In genomic region chr19:47511681-47512080, GRCh38 we compare ENCODE assay signal across 10 cellular contexts. TPM values are rescaled to one million over a fixed set of nuclear protein-coding genes. Genes with fewer than 3 reads are reported as not detected.
A peak's percentile ranks its signal among the peaks of the same experiment; 100 is the strongest.
DNase-seq lines count a peak whose midpoint lies in the region; ATAC-seq and TF ChIP-seq lines count a peak whose summit lies in the region.
"Had no signal": no experiment of that assay in that cellular context is flagged by ENCODE, and none has a peak within 500 bp of the region (broad histone marks: within the 10 kb centered on the region; RNA-seq: fewer than 3 reads in every experiment).

No MANE protein-coding gene starts in this region.

- H3K4me3 ChIP-seq in AG04450 (ENCODE audit: low read depth, low read length): no peak overlapping the region
- H3K4me3 ChIP-seq in NB4 (ENCODE audit: low read depth, low read length): no peak overlapping the region
- peak overlapping the region; percentile 59 to 99 for H3K4me3 ChIP-seq in duodenal mucosa (ENCODE audit: low read depth in 1 of 2, low read length in 2 of 2)

- peaks cover 5% of the 10 kb centered on the region for H3K27me3 Mint-ChIP-seq in nephron (ENCODE audit: low read depth)

- H3K36me3 ChIP-seq in duodenal mucosa (ENCODE audit: control insufficient read depth in 1 of 2, insufficient read depth in 2 of 2, low read length in 2 of 2): peaks cover 0 to 16% of the 10 kb centered on the region in 2 donors

- POLR2A ChIA-PET in AG04450 (lab: Yijun Ruan, JAX): no interaction called here

- no peak for ATAC-seq in GM18868 (IDR thresholded peaks at IDR 0.05; ENCODE audit: unreplicated experiment)

- peak overlapping the region; percentile 83 to 95 (median 89) for H3K27ac Mint-ChIP-seq in nephron

- no peak for TF ChIP-seq CTCF in AG04450 (IDR thresholded peaks at IDR 0.05; ENCODE audit: low read depth, low read length)
- TF ChIP-seq CTCF in NB4 (IDR thresholded peaks at IDR 0.05; ENCODE audit: low read depth, low read length): no peak
- no peak for TF ChIP-seq CTCF in nephron (IDR thresholded peaks at IDR 0.05; ENCODE audit: unreplicated experiment in 3 of 3)

- peaks cover 33 to 38% of the 10 kb centered on the region in 2 donors for H3K4me1 ChIP-seq in duodenal mucosa (ENCODE audit: control insufficient read depth in 1 of 2, insufficient read depth in 2 of 2, low read length in 2 of 2)

- H3K9me3 ChIP-seq in AG04450 (ENCODE audit: control insufficient read depth, insufficient read depth, low read length) (peaks cover 6% of the 10 kb centered on the region; the same call in 1 of the 2 replicates), duodenal mucosa (ENCODE audit: control insufficient read depth in 1 of 2, low read length in 2 of 2) (no peaks in the 10 kb centered on the region)

- no peak for TF ChIP-seq POLR2A in NB4 (IDR thresholded peaks at IDR 0.05; ENCODE audit: extremely low read depth, insufficient read length)

- peaks cover 70% of the 10 kb centered on the region for H3K4me1 Mint-ChIP-seq in nephron

- DNase-seq in AG04450 (ENCODE audit: low read depth, low spot score): peak; percentile 21
- peak; percentile 40 for DNase-seq in NB4 (ENCODE audit: low read depth)
- DNase-seq in NCI-H526 treated with DMSO at 0.1 percent for 48 hours (lab: John Stamatoyannopoulos, UW): no peak
- DNase-seq in GDM1 (lab: John Stamatoyannopoulos, UW): no peak
- no peak for DNase-seq in SW480 (ENCODE audit: low spot score)
- DNase-seq: activated CD4-positive, alpha-beta T cell treated with anti-CD3 and anti-CD28 coated beads, Interleukin-2, amount 50 U/mL, for 48 hours; MM.1S had no signal

- peak overlapping the region; percentile 97 to 99 (median 98) for H3K4me3 Mint-ChIP-seq in nephron

- CTCF ChIA-PET in AG04450 (lab: Charles Lee): interaction anchor here (1.2 kb wide), 1 partner anchor 75 kb away, joined by 4 read pairs; no protein-coding TSS in a partner anchor

- no peaks in the 10 kb centered on the region for H3K36me3 Mint-ChIP-seq in nephron (ENCODE audit: low read depth)

- H3K9me3 Mint-ChIP-seq in nephron: no peaks in the 10 kb centered on the region

- peak overlapping the region; percentile 4 to 100 for H3K9ac ChIP-seq in duodenal mucosa (ENCODE audit: low read depth in 1 of 2, low read length in 2 of 2)

- H3K27ac ChIP-seq in AG04450 (ENCODE audit: low read depth, low read length) (peak overlapping the region; percentile 52), duodenal mucosa (ENCODE audit: low read depth, low read length) (peak overlapping the region; percentile 73)

- H3K27me3 ChIP-seq in AG04450 (ENCODE audit: control insufficient read depth, insufficient read depth, low read length): no peaks in the 10 kb centered on the region
- no peaks in the 10 kb centered on the region for H3K27me3 ChIP-seq in duodenal mucosa (ENCODE audit: control insufficient read depth in 1 of 2, insufficient read depth in 2 of 2, low read length in 2 of 2)

RNA-seq across cellular contexts. Expression of gene NAPA, which starts 3.2 kb away (rescaled TPM):
- polyA plus RNA-seq in AG04450 (2011; rRNA removed): 84.1 and 102 TPM in 2 replicates
- polyA minus RNA-seq in AG04450 (2011; rRNA and poly(A)+ RNA removed): 110 and 148 TPM in 2 replicates

RNA-seq across cellular contexts. Expression of gene KPTN, which starts 27.7 kb away (rescaled TPM):
- polyA plus RNA-seq in AG04450 (2011; rRNA removed): 5.7 and 7.4 TPM in 2 replicates
- 5.0 and 5.4 TPM in 2 replicates for polyA minus RNA-seq in AG04450 (2011; rRNA and poly(A)+ RNA removed)

RNA-seq across cellular contexts. Expression of gene SLC8A2, which starts 40.0 kb away (rescaled TPM):
- polyA plus RNA-seq in AG04450 (2011; rRNA removed): 0.05 TPM in 1 of 2 replicates, not detected in the other
- polyA minus RNA-seq in AG04450 (2011; rRNA and poly(A)+ RNA removed): 0.52 TPM in 1 of 2 replicates, not detected in the other

Comparison
In these comparisons a context has a peak if more than half of its experiments do, and no peak if none do; other contexts are left out.
1. DNase-seq: peak in AG04450 (single experiment) and NB4 (single experiment); none in NCI-H526 treated with DMSO at 0.1 percent for 48 hours (single experiment), GDM1 (single experiment) and SW480 (single experiment).
2. H3K4me3 ChIP-seq: peak in duodenal mucosa (2 of 2); none in AG04450 (single experiment) and NB4 (single experiment).